In genomic region chr16:14362774-14363371, GRCh38 we compare ENCODE assay signal across 14 cellular contexts.
DNase-seq lines count a peak whose midpoint lies in the region; ATAC-seq, FAIRE-seq and TF ChIP-seq lines count a peak whose summit lies in the region.
"Had no signal": no experiment of that assay in that cellular context is flagged by ENCODE, and none has a peak within 500 bp of the region (broad histone marks: within the 10 kb centered on the region; RNA-seq: fewer than 3 reads in every experiment).

No MANE protein-coding gene starts in this region.

- FAIRE-seq in astrocyte (lab: Jason Lieb, UNC) (no peak), GM19239 (lab: Jason Lieb, UNC) (no peak)

- H3K27me3 ChIP-seq in astrocyte (ENCODE audit: insufficient read depth, low read length) = no peaks in the 10 kb centered on the region

- peak overlapping the region; percentile 38 for H2AFZ ChIP-seq in astrocyte (ENCODE audit: low read depth, low read length)

- peak; percentile 55 for DNase-seq in GM03348 (ENCODE audit: low spot score)
- peak; percentile 61 for DNase-seq in astrocyte (ENCODE audit: low read depth)
- DNase-seq in iris pigment epithelial cell (ENCODE audit: low read depth) = peak; percentile 47
- peak; percentile 25 for DNase-seq in superior temporal gyrus (ENCODE audit: extremely low spot score)
- DNase-seq in NCI-H1417 treated with DMSO at 0.1 percent for 48 hours (lab: John Stamatoyannopoulos, UW) = no peak
- DNase-seq in GM19239 (ENCODE audit: insufficient read length, low spot score) = no peak
- DNase-seq in natural killer cell treated with Interleukin-12 subunit alpha and Interleukin-12 subunit beta and Interleukin-15 and Interleukin-18, amount 100 ng/mL, for 72 hours (ENCODE audit: low spot score) = no peak
- DNase-seq in NCI-H1092 (lab: John Stamatoyannopoulos, UW) = no peak
- DNase-seq: activated CD8-positive, alpha-beta memory T cell treated with anti-CD3 and anti-CD28 coated beads for 24 hours; activated naive CD4-positive, alpha-beta T cell treated with anti-CD3 and anti-CD28 coated beads, Interleukin-2, amount 10 ng/mL, durations not matched to agents 7 days and 5 days; left cardiac atrium; NCI-H1092 treated with DMSO at 0.1 percent for 48 hours; NCI-H2227 treated with DMSO at 0.1 percent for 48 hours; OCI-M1 had no signal

- H3K9me3 Mint-ChIP-seq in astrocyte (ENCODE audit: unreplicated experiment) = peaks cover 5% of the 10 kb centered on the region
- H3K9me3 Mint-ChIP-seq in natural killer cell treated with Interleukin-12 subunit alpha and Interleukin-12 subunit beta and Interleukin-15 and Interleukin-18, amount 100 ng/mL, for 72 hours = no peaks in the 10 kb centered on the region
- H3K9me3 Mint-ChIP-seq: activated naive CD4-positive, alpha-beta T cell treated with anti-CD3 and anti-CD28 coated beads, Interleukin-2, amount 10 ng/mL, durations not matched to agents 7 days and 5 days had no signal

- ATAC-seq in natural killer cell treated with Interleukin-12 subunit alpha and Interleukin-12 subunit beta and Interleukin-15 and Interleukin-18, amount 100 ng/mL, for 72 hours = no peak

- peak overlapping the region; percentile 50 for H3K9ac ChIP-seq in astrocyte (ENCODE audit: low read length)

- H4K20me1 ChIP-seq in astrocyte (ENCODE audit: insufficient read depth, low read length) = no peaks in the 10 kb centered on the region

- H3K9me3 ChIP-seq in astrocyte (ENCODE audit: insufficient read depth, low read depth, low read length) = no peaks in the 10 kb centered on the region

- H3K4me1 ChIP-seq in astrocyte (ENCODE audit: insufficient read depth, low read length) = peaks cover 14% of the 10 kb centered on the region

- H3K79me2 ChIP-seq in astrocyte (ENCODE audit: insufficient read depth, low read length) = no peaks in the 10 kb centered on the region

- H3K27me3 Mint-ChIP-seq in astrocyte (ENCODE audit: low read depth, unreplicated experiment) = peaks cover 21% of the 10 kb centered on the region
- peaks cover 0 to 11% of the 10 kb centered on the region in 2 donors for H3K27me3 Mint-ChIP-seq in natural killer cell treated with Interleukin-12 subunit alpha and Interleukin-12 subunit beta and Interleukin-15 and Interleukin-18, amount 100 ng/mL, for 72 hours

- no peak overlapping the region for H3K27ac ChIP-seq in astrocyte (ENCODE audit: low read depth, low read length)

- no peaks in the 10 kb centered on the region for H3K36me3 ChIP-seq in astrocyte (ENCODE audit: insufficient read depth, low read length)

- H3K4me2 ChIP-seq in astrocyte (ENCODE audit: low read length) = peak overlapping the region; percentile 74

- no peak overlapping the region for H3K27ac Mint-ChIP-seq in astrocyte (ENCODE audit: unreplicated experiment)
- no peak overlapping the region for H3K27ac Mint-ChIP-seq in natural killer cell treated with Interleukin-12 subunit alpha and Interleukin-12 subunit beta and Interleukin-15 and Interleukin-18, amount 100 ng/mL, for 72 hours
- H3K27ac Mint-ChIP-seq: activated naive CD4-positive, alpha-beta T cell treated with anti-CD3 and anti-CD28 coated beads, Interleukin-2, amount 10 ng/mL, durations not matched to agents 7 days and 5 days had no signal

- H3K4me1 Mint-ChIP-seq in astrocyte (ENCODE audit: low read depth, unreplicated experiment) = peaks cover 15% of the 10 kb centered on the region
- no peaks in the 10 kb centered on the region for H3K4me1 Mint-ChIP-seq in natural killer cell treated with Interleukin-12 subunit alpha and Interleukin-12 subunit beta and Interleukin-15 and Interleukin-18, amount 100 ng/mL, for 72 hours (ENCODE audit: low read depth in 2 of 2)
- H3K4me1 Mint-ChIP-seq: activated naive CD4-positive, alpha-beta T cell treated with anti-CD3 and anti-CD28 coated beads, Interleukin-2, amount 10 ng/mL, durations not matched to agents 7 days and 5 days had no signal

- no peak overlapping the region for H3K4me3 Mint-ChIP-seq in astrocyte (ENCODE audit: unreplicated experiment)
- no peak overlapping the region for H3K4me3 Mint-ChIP-seq in natural killer cell treated with Interleukin-12 subunit alpha and Interleukin-12 subunit beta and Interleukin-15 and Interleukin-18, amount 100 ng/mL, for 72 hours
- H3K4me3 Mint-ChIP-seq: activated naive CD4-positive, alpha-beta T cell treated with anti-CD3 and anti-CD28 coated beads, Interleukin-2, amount 10 ng/mL, durations not matched to agents 7 days and 5 days had no signal

- TF ChIP-seq CTCF in astrocyte (IDR thresholded peaks at IDR 0.05; ENCODE audit: insufficient read depth, low read depth, low read length) = no peak

- H3K36me3 Mint-ChIP-seq in astrocyte (ENCODE audit: low read depth, unreplicated experiment) = no peaks in the 10 kb centered on the region
- no peaks in the 10 kb centered on the region for H3K36me3 Mint-ChIP-seq in natural killer cell treated with Interleukin-12 subunit alpha and Interleukin-12 subunit beta and Interleukin-15 and Interleukin-18, amount 100 ng/mL, for 72 hours
- H3K36me3 Mint-ChIP-seq: activated naive CD4-positive, alpha-beta T cell treated with anti-CD3 and anti-CD28 coated beads, Interleukin-2, amount 10 ng/mL, durations not matched to agents 7 days and 5 days had no signal

- peak overlapping the region; percentile 7 for H3K4me3 ChIP-seq in astrocyte (ENCODE audit: insufficient read depth, low read depth, low read length)

Comparison
In these comparisons a context has a peak if more than half of its experiments do, and no peak if none do; other contexts are left out.
1. DNase-seq: peak in GM03348 (single experiment), astrocyte (single experiment), iris pigment epithelial cell (single experiment) and superior temporal gyrus (single experiment); none in NCI-H1417 treated with DMSO at 0.1 percent for 48 hours (single experiment), GM19239 (single experiment), natural killer cell treated with Interleukin-12 subunit alpha and Interleukin-12 subunit beta and Interleukin-15 and Interleukin-18, amount 100 ng/mL, for 72 hours (single experiment) and NCI-H1092 (single experiment).